ENCODE assay signal across 21 cellular contexts in genomic region chr14:36521598-36522345, GRCh38. TPM values are rescaled to one million over a fixed set of nuclear protein-coding genes. Genes with fewer than 3 reads are reported as not detected.
A peak's percentile ranks its signal among the peaks of the same experiment; 100 is the strongest.
DNase-seq lines count a peak whose midpoint lies in the region; ATAC-seq and TF ChIP-seq lines count a peak whose summit lies in the region.
"Had no signal": no experiment of that assay in that cellular context is flagged by ENCODE, and none has a peak within 500 bp of the region (broad histone marks: within the 10 kb centered on the region; RNA-seq: fewer than 3 reads in every experiment).

No MANE protein-coding gene starts in this region.

- TF ChIP-seq CTCF in GM13977 (IDR thresholded peaks at IDR 0.05; ENCODE audit: extremely low read depth, insufficient read depth, missing control alignments), result no peak
- TF ChIP-seq CTCF in endothelial cell (IDR thresholded peaks at IDR 0.05; ENCODE audit: unreplicated experiment), result no peak
- TF ChIP-seq CTCF in osteoblast (IDR thresholded peaks at IDR 0.05; ENCODE audit: extremely low read depth, low read depth, low read length), result no peak

- H3K4me3 Mint-ChIP-seq in endothelial cell (ENCODE audit: unreplicated experiment), result peak overlapping the region; percentile 65

- no peaks in the 10 kb centered on the region for H3K9me3 Mint-ChIP-seq in endothelial cell (ENCODE audit: unreplicated experiment)

- in situ Hi-C loops in GM13977 (cut with MboI; ENCODE audit: low pct_unique_long_range_greater_than_20kb, low sequenced_read_pairs, unreplicated experiment), result loop anchor here (25.0 kb wide), 1 partner anchor 1066 kb away; the partner anchor contains the start of genes FOXA1 and TTC6

- H3K27ac Mint-ChIP-seq in endothelial cell (ENCODE audit: unreplicated experiment), result no peak overlapping the region

- no peaks in the 10 kb centered on the region for H3K79me2 ChIP-seq in osteoblast (ENCODE audit: insufficient read depth, low read length)

- no peak for ATAC-seq in left colon
- ATAC-seq in GM21423 (IDR thresholded peaks at IDR 0.05; ENCODE audit: unreplicated experiment), result no peak
- ATAC-seq: PC-3 had no signal

- no peaks in the 10 kb centered on the region for H3K9me3 ChIP-seq in osteoblast (ENCODE audit: low read depth, low read length)

- peaks cover 37% of the 10 kb centered on the region for H3K27me3 Mint-ChIP-seq in endothelial cell (ENCODE audit: unreplicated experiment)

- DNase-seq in DMS53 (lab: John Stamatoyannopoulos, UW) (peak; percentile 40), DMS53 treated with DMSO at 0.1 percent for 48 hours (lab: John Stamatoyannopoulos, UW; ENCODE audit: unreplicated experiment) (no peak), GM13977 (ENCODE audit: low spot score) (peak; percentile 38), endothelial cell (ENCODE audit: low spot score) (no peak), osteoblast (ENCODE audit: insufficient read length, low spot score, missing footprints) (peak; percentile 81), left colon (no peak), AML-193 (lab: John Stamatoyannopoulos, UW) (no peak)
- DNase-seq: activated naive CD4-positive, alpha-beta T cell treated with Interleukin-2 at 50 U/mL for 16 hours; brain microvascular endothelial cell; mammary epithelial cell; NCI-H1105; NCI-H446; PC-3; stimulated activated naive CD4-positive, alpha-beta T cell had no signal

- H3K36me3 Mint-ChIP-seq in endothelial cell (ENCODE audit: low read depth, unreplicated experiment), result no peaks in the 10 kb centered on the region

- H3K4me3 ChIP-seq in osteoblast (ENCODE audit: insufficient read depth, low read length), result no peak overlapping the region
- H3K4me3 ChIP-seq: BLaER1 treated with 17β-estradiol and CSF1 and Interleukin-3, amounts not matched to agents 10 nM and 100 nM had no signal

- no peaks in the 10 kb centered on the region for H3K4me1 ChIP-seq in osteoblast (ENCODE audit: insufficient read depth, low read length)
- H3K4me1 ChIP-seq: BLaER1 treated with 17β-estradiol and CSF1 and Interleukin-3, amounts not matched to agents 10 nM and 100 nM had no signal

- no peak overlapping the region for H3K4me2 ChIP-seq in osteoblast (ENCODE audit: insufficient read depth, low read length)
- H3K4me2 ChIP-seq: BLaER1 treated with 17β-estradiol and CSF1 and Interleukin-3, amounts not matched to agents 10 nM and 100 nM had no signal

- H3K27me3 ChIP-seq in osteoblast (ENCODE audit: insufficient read depth, low read length), result peaks cover 90% of the 10 kb centered on the region

- H3K36me3 ChIP-seq in osteoblast (ENCODE audit: insufficient read depth, low read length), result no peaks in the 10 kb centered on the region
- H3K36me3 ChIP-seq: BLaER1 treated with 17β-estradiol and CSF1 and Interleukin-3, amounts not matched to agents 10 nM and 100 nM; brain microvascular endothelial cell had no signal

- H2AFZ ChIP-seq in osteoblast (ENCODE audit: low read length), result no peak overlapping the region

- H4K20me1 ChIP-seq in osteoblast (ENCODE audit: insufficient read depth, low read length), result no peaks in the 10 kb centered on the region
- H4K20me1 ChIP-seq: BLaER1 treated with 17β-estradiol and CSF1 and Interleukin-3, amounts not matched to agents 10 nM and 100 nM had no signal

- H3K27ac ChIP-seq in osteoblast (ENCODE audit: low read depth, low read length), result no peak overlapping the region
- H3K27ac ChIP-seq: 22Rv1; BLaER1 treated with 17β-estradiol and CSF1 and Interleukin-3, amounts not matched to agents 10 nM and 100 nM; brain microvascular endothelial cell; skin epidermis had no signal

- H3K4me1 Mint-ChIP-seq in endothelial cell (ENCODE audit: unreplicated experiment), result peaks cover 21% of the 10 kb centered on the region

- intact Hi-C loops in left colon (cut with DNase I, micrococcal nuclease), result no loop called here

RNA-seq across cellular contexts. Expression of gene NKX2-1, which starts 1.7 kb away (rescaled TPM):
- total RNA-seq in endothelial cell (ENCODE audit: unreplicated experiment) (not detected), osteoblast (not detected in 2 replicates), left colon (not detected)
- total RNA-seq: activated CD8-positive, alpha-beta memory T cell treated with anti-CD3 and anti-CD28 coated beads for 36 hours; dermis microvascular lymphatic vessel endothelial cell; fibroblast of lung; mammary epithelial cell; PC-3 had no signal

Comparison
In these comparisons a context has a peak if more than half of its experiments do, and no peak if none do; other contexts are left out.
1. DNase-seq: peak in DMS53 (single experiment), GM13977 (single experiment) and osteoblast (single experiment); none in DMS53 treated with DMSO at 0.1 percent for 48 hours (single experiment), endothelial cell (single experiment), left colon (0 of 2) and AML-193 (0 of 2).